Comparison of ENCODE assay signal across 8 cellular contexts in genomic region chr16:740764-741505, GRCh38.
DNase-seq lines count a peak whose midpoint lies in the region; TF ChIP-seq lines count a peak whose summit lies in the region.

TSS of gene CIAO3 (minus strand) at chr16:740997. CDS start at chr16:740985, 12 bp downstream.

- H3K27me3 ChIP-seq in OCI-LY3 (ENCODE audit: low read depth, low read length) (no peaks in the 10 kb centered on the region), mucosa of rectum (ENCODE audit: control insufficient read depth in 2 of 2, insufficient read depth in 2 of 2, low read length in 2 of 2) (no peaks in the 10 kb centered on the region)

- DNase-seq in COLO829 (ENCODE audit: low spot score) (peak; percentile 90), GM20000 (ENCODE audit: low spot score) (peak; percentile 98), HUDEP-2 (lab: John Stamatoyannopoulos, UW; ENCODE audit: unreplicated experiment in 76 of 76) (peak in 73 of 76 experiments; percentile 20 to 91 (median 79)), activated T-cell treated with anti-CD3 and anti-CD28 coated beads for 24 hours (ENCODE audit: low read depth) (peak; percentile 89), epithelial cell of prostate (ENCODE audit: low read depth, low spot score) (peak; percentile 71)
- DNase-seq in stimulated activated CD8-positive, alpha-beta memory T cell treated with anti-CD3 and anti-CD28 coated beads, Interleukin-4, amount 100 ng/mL, for 48 hours, result peak; percentile 95

- peaks cover 8% of the 10 kb centered on the region; the same call in 1 of the 2 replicates for H3K79me2 ChIP-seq in OCI-LY3 (ENCODE audit: low read length)

- TF ChIP-seq CTCF in GM20000 (IDR thresholded peaks at IDR 0.05; ENCODE audit: extremely low read depth, missing control alignments) (peak; percentile 100), OCI-LY3 (IDR thresholded peaks at IDR 0.05; ENCODE audit: low read depth, low read length) (peak; percentile 75)

- H4K20me1 ChIP-seq in OCI-LY3 (ENCODE audit: insufficient read depth, low read length), result no peaks in the 10 kb centered on the region

- H3K4me2 ChIP-seq in OCI-LY3 (ENCODE audit: low read length), result peak within 1 kb of the TSS; percentile 95

- H3K4me3 ChIP-seq in OCI-LY3 (ENCODE audit: low read length), result peak within 1 kb of the TSS; percentile 80
- H3K4me3 ChIP-seq in mucosa of rectum (ENCODE audit: low read length in 2 of 2), result peak within 1 kb of the TSS; percentile 80 to 86

- H3K9ac ChIP-seq in OCI-LY3 (ENCODE audit: low read length) (peak within 1 kb of the TSS; percentile 82), mucosa of rectum (ENCODE audit: low read depth in 1 of 2, low read length in 2 of 2) (peak within 1 kb of the TSS; percentile 76 to 89)

- H3K27ac ChIP-seq in OCI-LY3 (ENCODE audit: low read length), result peak within 1 kb of the TSS; percentile 15; the same call in 1 of the 2 replicates
- peak within 1 kb of the TSS; percentile 49 for H3K27ac ChIP-seq in epithelial cell of prostate
- peak within 1 kb of the TSS; percentile 82 to 88 for H3K27ac ChIP-seq in mucosa of rectum (ENCODE audit: low read depth in 2 of 2, low read length in 2 of 2)

- H3K9me3 ChIP-seq in OCI-LY3 (ENCODE audit: insufficient read depth, low read length) (no peaks in the 10 kb centered on the region), mucosa of rectum (ENCODE audit: control insufficient read depth in 2 of 2, low read length in 2 of 2) (no peaks in the 10 kb centered on the region)

- peak within 1 kb of the TSS; percentile 82 for H2AFZ ChIP-seq in OCI-LY3 (ENCODE audit: low read depth, low read length)

- peaks cover 27% of the 10 kb centered on the region for H3K4me1 ChIP-seq in OCI-LY3 (ENCODE audit: low read length)
- peaks cover 8 to 9% of the 10 kb centered on the region in 2 donors for H3K4me1 ChIP-seq in mucosa of rectum (ENCODE audit: control insufficient read depth in 2 of 2, insufficient read depth in 2 of 2, low read length in 2 of 2)

- H3K36me3 ChIP-seq in OCI-LY3 (replicated peaks; ENCODE audit: low read depth, low read length) (peaks cover 6% of the 10 kb centered on the region), mucosa of rectum (ENCODE audit: control insufficient read depth in 2 of 2, insufficient read depth in 2 of 2, low read length in 2 of 2) (peaks cover 8 to 18% of the 10 kb centered on the region in 2 donors)

Comparison
In these comparisons a context has a peak if more than half of its experiments do, and no peak if none do; other contexts are left out.
1. Peak in every context shown above with its lines: DNase-seq, H3K4me3 ChIP-seq and H3K27ac ChIP-seq.
2. H3K27ac ChIP-seq: peak in every context shown above with its lines; median percentile 85 in mucosa of rectum; 49 in epithelial cell of prostate; 15 in OCI-LY3.